ENCODE assay signal across 8 cellular contexts in genomic region chr1:180911640-180912161, GRCh38. TPM values are rescaled to one million over a fixed set of nuclear protein-coding genes. Genes with fewer than 3 reads are reported as not detected.
DNase-seq lines count a peak whose midpoint lies in the region; ATAC-seq and TF ChIP-seq lines count a peak whose summit lies in the region.

No MANE protein-coding gene starts in this region.

- no peak overlapping the region for H3K27ac Mint-ChIP-seq in CD4-positive, alpha-beta memory T cell

- H3K36me3 Mint-ChIP-seq in CD4-positive, alpha-beta memory T cell: no peaks in the 10 kb centered on the region

- no peaks in the 10 kb centered on the region for H3K27me3 ChIP-seq in CD4-positive, alpha-beta memory T cell (ENCODE audit: insufficient read depth, low read length)
- H3K27me3 ChIP-seq in neural cell (ENCODE audit: insufficient read depth, low read depth, low read length): peaks cover 34% of the 10 kb centered on the region

- H2AFZ ChIP-seq in neural cell (ENCODE audit: low read depth, low read length): no peak overlapping the region

- H3K79me2 ChIP-seq in neural cell (replicated peaks; ENCODE audit: insufficient read depth, low read length): no peaks in the 10 kb centered on the region

- H3K27ac ChIP-seq in CD4-positive, alpha-beta memory T cell (ENCODE audit: low read depth, low read length): no peak overlapping the region
- no peak overlapping the region for H3K27ac ChIP-seq in neural cell (ENCODE audit: low read length)

- no peaks in the 10 kb centered on the region for H4K20me1 ChIP-seq in neural cell (ENCODE audit: insufficient read depth)

- intact Hi-C loops in CD4-positive, alpha-beta memory T cell (cut with micrococcal nuclease): no loop called here

- peaks cover 27 to 36% of the 10 kb centered on the region in 2 donors for H3K27me3 Mint-ChIP-seq in CD4-positive, alpha-beta memory T cell

- no peaks in the 10 kb centered on the region for H3K9me3 ChIP-seq in CD4-positive, alpha-beta memory T cell (ENCODE audit: control insufficient read depth in 1 of 2, low read length in 2 of 2)
- no peaks in the 10 kb centered on the region for H3K9me3 ChIP-seq in neural cell (ENCODE audit: low read length)

- no peak overlapping the region for H3K9ac ChIP-seq in neural cell (ENCODE audit: low read length)

- TF ChIP-seq CTCF in fibroblast of mammary gland (conservative IDR thresholded peaks at IDR 0.05; ENCODE audit: control insufficient read depth, insufficient read depth, low read depth, low read length) (no peak), neural cell (IDR thresholded peaks at IDR 0.05; ENCODE audit: poor library complexity, severe bottlenecking) (no peak)

- no peak for TF ChIP-seq RAD21 in neural cell (conservative IDR thresholded peaks at IDR 0.05)

- no peak overlapping the region for H3K4me3 ChIP-seq in CD4-positive, alpha-beta memory T cell (ENCODE audit: low read length in 2 of 2)
- H3K4me3 ChIP-seq in fibroblast of mammary gland (ENCODE audit: control insufficient read depth, low read depth, low read length) (peak overlapping the region; percentile 47), neural cell (ENCODE audit: low read length) (peak overlapping the region; percentile 59)

- H3K4me1 ChIP-seq in CD4-positive, alpha-beta memory T cell (ENCODE audit: insufficient read depth, low read length): no peaks in the 10 kb centered on the region

- no peaks in the 10 kb centered on the region for H3K9me2 ChIP-seq in neural cell (ENCODE audit: insufficient read depth, low read length)

- peak overlapping the region in 5 of 8 donors; percentile 9 to 65 (median 51) for H3K4me3 Mint-ChIP-seq in CD4-positive, alpha-beta memory T cell

- peaks cover 0 to 16% (median 7%) of the 10 kb centered on the region in 4 donors for H3K4me1 Mint-ChIP-seq in CD4-positive, alpha-beta memory T cell

- H3K4me2 ChIP-seq in neural cell (ENCODE audit: low read length): no peak overlapping the region

- CTCF ChIA-PET in CD4-positive, alpha-beta memory T cell (lab: Charles Lee; ENCODE audit: partially characterized antibody): no interaction called here

- POLR2A ChIA-PET in CD4-positive, alpha-beta memory T cell (lab: Charles Lee; ENCODE audit: partially characterized antibody): no interaction called here

- no peaks in the 10 kb centered on the region for H3K36me3 ChIP-seq in CD4-positive, alpha-beta memory T cell (ENCODE audit: insufficient read depth, low read length)
- H3K36me3 ChIP-seq in neural cell (ENCODE audit: insufficient read depth, low read length): no peaks in the 10 kb centered on the region

- DNase-seq in CD4-positive, alpha-beta memory T cell: no peak
- DNase-seq in NCI-H446 treated with DMSO at 0.1 percent for 48 hours (lab: John Stamatoyannopoulos, UW): peak; percentile 31
- DNase-seq in fibroblast of mammary gland (ENCODE audit: low read depth): peak; percentile 55
- DNase-seq in stimulated activated CD4-positive, alpha-beta T cell treated with anti-CD3 and anti-CD28 coated beads, Interleukin-15, amount 100 ng/mL, for 24 hours: no peak
- no peak for DNase-seq in effector CD8-positive, alpha-beta T cell (lab: John Stamatoyannopoulos, UW)

- peaks cover 0 to 1% (median 0%) of the 10 kb centered on the region in 8 donors for H3K9me3 Mint-ChIP-seq in CD4-positive, alpha-beta memory T cell

- no peak for TF ChIP-seq EP300 in neural cell (conservative IDR thresholded peaks at IDR 0.05; ENCODE audit: poor library complexity, severe bottlenecking)

- no peaks in the 10 kb centered on the region for H3F3A ChIP-seq in neural cell (ENCODE audit: insufficient read depth, low read length, poor library complexity, severe bottlenecking)

- ATAC-seq in HG02870 (IDR thresholded peaks at IDR 0.05; ENCODE audit: unreplicated experiment) (no peak), HG03439 (IDR thresholded peaks at IDR 0.05; ENCODE audit: unreplicated experiment) (no peak)

TF ChIP-seq in neural cell, 6 proteins besides CTCF, POLR2A, EP300 and RAD21:
- no peak for TF ChIP-seq REST (IDR thresholded peaks at IDR 0.05; ENCODE audit: borderline replicate concordance)

RNA-seq across cellular contexts. Expression of gene KIAA1614, which starts 1.0 kb away (rescaled TPM):
- under 1 TPM; 0.12 to 0.61 TPM for total RNA-seq in CD4-positive, alpha-beta memory T cell
- polyA plus RNA-seq in CD4-positive, alpha-beta memory T cell: not detected
- 0.50 and 1.4 TPM in 2 replicates for polyA plus RNA-seq in neural cell
- polyA minus RNA-seq in neural cell: 1.2 and 3.4 TPM in 2 replicates

Comparison
In these comparisons a context has a peak if more than half of its experiments do, and no peak if none do; other contexts are left out.
1. DNase-seq: peak in NCI-H446 treated with DMSO at 0.1 percent for 48 hours (single experiment) and fibroblast of mammary gland (single experiment); none in CD4-positive, alpha-beta memory T cell (0 of 5), stimulated activated CD4-positive, alpha-beta T cell treated with anti-CD3 and anti-CD28 coated beads, Interleukin-15, amount 100 ng/mL, for 24 hours (single experiment) and effector CD8-positive, alpha-beta T cell (single experiment).
2. H3K4me3 ChIP-seq: peak in fibroblast of mammary gland (single experiment) and neural cell (single experiment); none in CD4-positive, alpha-beta memory T cell (0 of 2).